13 cellular contexts compared by ENCODE assay signal in the genomic region with DNA sequence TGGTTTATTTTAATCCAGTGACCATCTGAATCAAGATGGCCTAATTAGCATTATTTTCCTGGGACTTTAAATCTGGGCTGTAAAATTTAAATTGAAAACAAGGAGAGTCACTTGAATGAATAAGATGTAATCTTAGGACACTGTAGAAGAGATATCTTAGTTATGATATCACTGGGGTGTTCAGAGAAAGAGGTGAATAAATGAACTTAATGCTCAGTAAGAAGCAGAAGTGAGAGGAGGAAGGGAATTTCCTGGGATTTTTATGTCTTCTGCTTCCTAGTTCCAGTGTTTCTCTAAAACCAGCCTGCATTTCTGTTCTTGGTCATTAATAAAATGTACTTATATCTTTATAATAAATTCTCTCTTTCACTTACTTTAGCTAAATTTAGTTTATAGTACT.
A peak's percentile ranks its signal among the peaks of the same experiment; 100 is the strongest.
DNase-seq lines count a peak whose midpoint lies in the region; ATAC-seq and TF ChIP-seq lines count a peak whose summit lies in the region.
"Had no signal": no experiment of that assay in that cellular context is flagged by ENCODE, and none has a peak within 500 bp of the region (broad histone marks: within the 10 kb centered on the region; RNA-seq: fewer than 3 reads in every experiment).

No MANE protein-coding gene starts in this region.

- peak overlapping the region; percentile 89 for H3K27ac ChIP-seq in PC-9
- H3K27ac ChIP-seq: ascending aorta, right atrium auricular region had no signal

- CTCF ChIA-PET in PC-9 (lab: Charles Lee) = interaction anchor here (1.1 kb wide), 1 partner anchor 137 kb away, joined by 5 read pairs; a partner anchor contains a TSS

- POLR2A ChIA-PET in PC-9 (lab: Charles Lee; ENCODE audit: unreplicated experiment) = no interaction called here

- ATAC-seq in HG02571 (IDR thresholded peaks at IDR 0.05; ENCODE audit: unreplicated experiment) (peak; percentile 44), HG03460 (IDR thresholded peaks at IDR 0.05; ENCODE audit: unreplicated experiment) (no peak)

- H3K36me3 ChIP-seq in PC-9 (ENCODE audit: low read depth) = no peaks in the 10 kb centered on the region
- H3K36me3 ChIP-seq: ascending aorta, right atrium auricular region had no signal

- H3K4me1 ChIP-seq in PC-9 (replicated peaks; ENCODE audit: insufficient read depth) = peaks cover 43% of the 10 kb centered on the region
- H3K4me1 ChIP-seq: ascending aorta had no signal

- BruUV-seq in PC-9 (replicated peaks; lab: Mats Ljungman, UMichigan) = no TSS peak

- peaks cover 9% of the 10 kb centered on the region; the same call in 1 of the 2 replicates for H3K9me3 ChIP-seq in PC-9 (ENCODE audit: insufficient read depth, low read depth)
- H3K9me3 ChIP-seq: ascending aorta, right atrium auricular region had no signal

- intact Hi-C loops in PC-9 (cut with micrococcal nuclease; ENCODE audit: unreplicated experiment) = loop anchor here (2.0 kb wide), 1 partner anchor 136 kb away; a partner anchor contains a TSS

- no peak overlapping the region for H3K4me2 ChIP-seq in PC-9

- H3K79me2 ChIP-seq in PC-9 (ENCODE audit: low read depth) = no peaks in the 10 kb centered on the region

- DNase-seq in GM12865 (ENCODE audit: low read depth) (peak; percentile 31), PC-9 (no peak), glomerular visceral epithelial cell (ENCODE audit: extremely low spot score) (peak; percentile 35), islet precursor cell (no peak), cerebellar cortex (ENCODE audit: low spot score) (no peak)
- DNase-seq: activated CD4-positive, CD25-positive, alpha-beta regulatory T cell; CD4-positive, CD25-positive, alpha-beta regulatory T cell; NCI-H1092; stimulated activated CD4-positive, alpha-beta T cell treated with anti-CD3 and anti-CD28 coated beads, Interleukin-4, amount 100 ng/mL, for 24 hours had no signal

- H4K20me1 ChIP-seq in PC-9 (ENCODE audit: insufficient read depth) = no peaks in the 10 kb centered on the region

- H3K27me3 ChIP-seq in PC-9 (ENCODE audit: insufficient read depth, low read depth) = no peaks in the 10 kb centered on the region
- H3K27me3 ChIP-seq: ascending aorta, right atrium auricular region had no signal

- no peak overlapping the region for H2AFZ ChIP-seq in PC-9

- TF ChIP-seq CTCF in GM12865 (IDR thresholded peaks at IDR 0.05; ENCODE audit: insufficient read depth, low read depth, low read length, missing control alignments) (no peak), PC-9 (conservative IDR thresholded peaks at IDR 0.05) (no peak)

- H3K9me2 ChIP-seq in PC-9 (ENCODE audit: insufficient read depth) = no peaks in the 10 kb centered on the region

- H3F3A ChIP-seq in PC-9 (ENCODE audit: insufficient read depth, low read depth) = peaks cover 12% of the 10 kb centered on the region

- H3K4me3 ChIP-seq in GM12865 (ENCODE audit: low read depth, low read length) (no peak overlapping the region), PC-9 (no peak overlapping the region)
- H3K4me3 ChIP-seq: ascending aorta, right atrium auricular region had no signal

Comparison
In these comparisons a context has a peak if more than half of its experiments do, and no peak if none do; other contexts are left out.
1. DNase-seq: peak in GM12865 (single experiment) and glomerular visceral epithelial cell (single experiment); none in PC-9 (0 of 2), islet precursor cell (single experiment) and cerebellar cortex (single experiment).